ENCODE assay signal across 27 cellular contexts in genomic region chr2:61862085-61862484, GRCh38.
"Had no signal": no experiment of that assay in that cellular context is flagged by ENCODE, and none has a peak within 500 bp of the region (broad histone marks: within the 10 kb centered on the region; RNA-seq: fewer than 3 reads in every experiment).

No MANE protein-coding gene starts in this region.

- H3K27ac ChIP-seq: colonic mucosa, coronary artery, dorsolateral prefrontal cortex, epithelial cell of prostate, esophagus muscularis mucosa, esophagus squamous epithelium, foreskin keratinocyte, gastrocnemius medialis, gastroesophageal sphincter, heart left ventricle, heart right ventricle had no signal

- FAIRE-seq: colon, endometrium, endothelial cell of umbilical vein, frontal cortex had no signal

- H3K9me3 ChIP-seq: colonic mucosa, esophagus squamous epithelium, gastrocnemius medialis, gastroesophageal sphincter had no signal

- H3K4me3 ChIP-seq: colonic mucosa, coronary artery, dorsolateral prefrontal cortex, esophagus muscularis mucosa, esophagus squamous epithelium, gastrocnemius medialis, gastroesophageal sphincter, heart left ventricle, heart right ventricle had no signal

- H3K4me1 ChIP-seq: colonic mucosa, esophagus muscularis mucosa, esophagus squamous epithelium, foreskin keratinocyte, gastrocnemius medialis, gastroesophageal sphincter, heart left ventricle, heart right ventricle had no signal

- H3K27me3 ChIP-seq: colonic mucosa, dorsolateral prefrontal cortex, esophagus muscularis mucosa, esophagus squamous epithelium, foreskin keratinocyte, gastrocnemius medialis, gastroesophageal sphincter, heart left ventricle, heart right ventricle had no signal

- H3K36me3 ChIP-seq: colonic mucosa had no signal

- ATAC-seq: effector memory CD8-positive, alpha-beta T cell; esophagus mucosa; foreskin keratinocyte; gastrocnemius medialis; gastroesophageal sphincter; heart left ventricle; heart right ventricle had no signal

- DNase-seq: colonic mucosa; cortex of kidney; dermis blood vessel endothelial cell; dorsolateral prefrontal cortex; effector CD4-positive, alpha-beta T cell; effector CD8-positive, alpha-beta T cell; effector memory CD4-positive, alpha-beta T cell; effector memory CD8-positive, alpha-beta T cell; endodermal cell; erythroblast; esophagus squamous epithelium; foreskin fibroblast; foreskin keratinocyte; foreskin melanocyte; gastrocnemius medialis; glutamatergic neuron; heart left ventricle; heart right ventricle had no signal
